Comparison of ENCODE assay signal across 1 cellular context in genomic region chr16:58029410-58029809, GRCh38.
TF ChIP-seq lines count a peak whose summit lies in the region.

No MANE protein-coding gene starts in this region.

TF ChIP-seq in GM23338, 12 proteins besides CTCF, POLR2A, EP300 and RAD21:
- TF ChIP-seq REST (IDR thresholded peaks at IDR 0.05; ENCODE audit: unreplicated experiment) = no peak
